ENCODE assay signal across 13 cellular contexts in genomic region chr2:226063704-226064390, GRCh38.
DNase-seq lines count a peak whose midpoint lies in the region; ATAC-seq, FAIRE-seq and TF ChIP-seq lines count a peak whose summit lies in the region.
"Had no signal": no experiment of that assay in that cellular context is flagged by ENCODE, and none has a peak within 500 bp of the region (broad histone marks: within the 10 kb centered on the region; RNA-seq: fewer than 3 reads in every experiment).

No MANE protein-coding gene starts in this region.

- no peaks in the 10 kb centered on the region for H3K27me3 ChIP-seq in RWPE2 (ENCODE audit: insufficient read depth, poor library complexity, severe bottlenecking)
- H3K27me3 ChIP-seq in smooth muscle cell (ENCODE audit: low read depth), result no peaks in the 10 kb centered on the region
- H3K27me3 ChIP-seq in H9 (ENCODE audit: insufficient read depth, low read length), result no peaks in the 10 kb centered on the region
- H3K27me3 ChIP-seq: spleen had no signal

- no peak overlapping the region for H3K23ac ChIP-seq in H9 (ENCODE audit: insufficient read length, low read depth, low read length)

- no peak overlapping the region for H3K4me3 ChIP-seq in RWPE2 (ENCODE audit: severe bottlenecking)
- no peak overlapping the region for H3K4me3 ChIP-seq in fibroblast of mammary gland (ENCODE audit: control insufficient read depth, low read depth, low read length)
- no peak overlapping the region for H3K4me3 ChIP-seq in smooth muscle cell
- H3K4me3 ChIP-seq: spleen had no signal

- no peak overlapping the region for H2BK15ac ChIP-seq in H9 (ENCODE audit: low read depth, low read length)

- H4K20me1 ChIP-seq in smooth muscle cell (ENCODE audit: low read depth) (no peaks in the 10 kb centered on the region), H9 (ENCODE audit: control insufficient read depth, insufficient read depth, insufficient read length) (no peaks in the 10 kb centered on the region)

- peak; percentile 81 for FAIRE-seq in H54 (lab: Jason Lieb, UNC)
- FAIRE-seq: endometrium had no signal

- H3K27me3 Mint-ChIP-seq in H9 (ENCODE audit: low read depth), result no peaks in the 10 kb centered on the region
- H3K27me3 Mint-ChIP-seq: CD8-positive, alpha-beta memory T cell had no signal

- no peaks in the 10 kb centered on the region for H3K79me1 ChIP-seq in H9 (ENCODE audit: insufficient read depth, low read depth, low read length, poor library complexity, severe bottlenecking)

- H2BK12ac ChIP-seq in H9 (ENCODE audit: insufficient read length, low read depth, low read length), result no peak overlapping the region

- H2BK5ac ChIP-seq in H9 (ENCODE audit: insufficient read length, low read length), result no peak overlapping the region

- no peak overlapping the region for H2BK120ac ChIP-seq in H9 (ENCODE audit: low read depth, low read length, poor library complexity, severe bottlenecking)

- peaks cover 22% of the 10 kb centered on the region for H3K4me1 ChIP-seq in RWPE2 (ENCODE audit: insufficient read depth, poor library complexity, severe bottlenecking)
- H3K4me1 ChIP-seq in smooth muscle cell (ENCODE audit: low read depth), result no peaks in the 10 kb centered on the region
- peaks cover 4% of the 10 kb centered on the region; the same call in 1 of the 2 replicates for H3K4me1 ChIP-seq in H9 (ENCODE audit: insufficient read depth, low read length)
- H3K4me1 ChIP-seq: spleen had no signal

- H3K27ac ChIP-seq in RWPE2 (ENCODE audit: poor library complexity, severe bottlenecking) (peak overlapping the region; percentile 99), smooth muscle cell (ENCODE audit: low read depth) (peak overlapping the region; percentile 17), H9 (ENCODE audit: insufficient read length, low read depth, low read length) (no peak overlapping the region)
- H3K27ac ChIP-seq: spleen had no signal

- no peak overlapping the region; a peak in 1 of 7 replicates for H3K27ac Mint-ChIP-seq in H9
- H3K27ac Mint-ChIP-seq: activated CD8-positive, alpha-beta T cell treated with anti-CD3 and anti-CD28 coated beads, Interleukin-2, amount 10 ng/mL, durations not matched to agents 7 days and 5 days; activated T-helper 2 cell treated with anti-CD3 and anti-CD28 coated beads, Interferon-gamma antibody, Interleukin-2, Interleukin-4, amounts not matched to agents 10 μg/mL and 5 μg/mL and 100 μg/mL, durations not matched to agents 14 hours and 24 hours and 36 hours; CD8-positive, alpha-beta memory T cell had no signal

- H4K5ac ChIP-seq in H9 (ENCODE audit: insufficient read length, low read depth, low read length), result no peak overlapping the region

- no peak overlapping the region for H2BK20ac ChIP-seq in H9 (ENCODE audit: low read depth, low read length, poor library complexity, severe bottlenecking)

- no peak overlapping the region for H2AK5ac ChIP-seq in H9 (ENCODE audit: insufficient read length, low read length)

- H3T11ph ChIP-seq in H9 (ENCODE audit: low read length), result no peak overlapping the region

- no peak overlapping the region for H3K18ac ChIP-seq in H9 (ENCODE audit: insufficient read length, low read depth, low read length)

- H3K4me1 Mint-ChIP-seq in H9, result peaks cover 7 to 12% of the 10 kb centered on the region in 2 experiments
- H3K4me1 Mint-ChIP-seq: CD8-positive, alpha-beta memory T cell had no signal

- H3K14ac ChIP-seq in H9 (ENCODE audit: insufficient read depth, low read length), result no peak overlapping the region

- H3K4me3 Mint-ChIP-seq in H9, result no peak overlapping the region
- H3K4me3 Mint-ChIP-seq: activated CD8-positive, alpha-beta T cell treated with anti-CD3 and anti-CD28 coated beads, Interleukin-2, amount 10 ng/mL, durations not matched to agents 7 days and 5 days; CD8-positive, alpha-beta memory T cell had no signal

- WGBS in smooth muscle cell (ENCODE audit: low lambda C conversion rate), result 64% methylated on average over 3 of the region's 3 CpGs
- WGBS in H9 (ENCODE audit: extremely low coverage, insufficient read length, low lambda C conversion rate), result no CpG with 5 or more reads among the region's 3 CpGs

- H3K79me2 ChIP-seq in smooth muscle cell (ENCODE audit: low read depth), result no peaks in the 10 kb centered on the region
- H3K79me2 ChIP-seq in H9 (ENCODE audit: insufficient read depth, low read length), result no peaks in the 10 kb centered on the region

- no peaks in the 10 kb centered on the region for H3K23me2 ChIP-seq in H9 (ENCODE audit: insufficient read length, low read depth, low read length, poor library complexity, severe bottlenecking)

- TF ChIP-seq POLR2A in H54 (IDR thresholded peaks at IDR 0.05; ENCODE audit: low read depth, low read length), result no peak

- TF ChIP-seq CTCF in RWPE2 (IDR thresholded peaks at IDR 0.05; ENCODE audit: poor library complexity, severe bottlenecking), result no peak
- TF ChIP-seq CTCF in fibroblast of mammary gland (conservative IDR thresholded peaks at IDR 0.05; ENCODE audit: control insufficient read depth, insufficient read depth, low read depth, low read length), result no peak
- TF ChIP-seq CTCF in smooth muscle cell (IDR thresholded peaks at IDR 0.05; ENCODE audit: borderline replicate concordance, insufficient read depth, poor library complexity, severe bottlenecking), result no peak
- no peak for TF ChIP-seq CTCF in H9 (conservative IDR thresholded peaks at IDR 0.05)

- H3K9me3 Mint-ChIP-seq in H9, result no peaks in the 10 kb centered on the region
- H3K9me3 Mint-ChIP-seq: activated T-helper 2 cell treated with anti-CD3 and anti-CD28 coated beads, Interferon-gamma antibody, Interleukin-2, Interleukin-4, amounts not matched to agents 10 μg/mL and 5 μg/mL and 100 μg/mL, durations not matched to agents 14 hours and 24 hours and 36 hours; CD8-positive, alpha-beta memory T cell had no signal

- H3K36me3 Mint-ChIP-seq in H9 (ENCODE audit: insufficient read depth in 1 of 3, low read depth in 3 of 3), result no peaks in the 10 kb centered on the region
- H3K36me3 Mint-ChIP-seq: CD8-positive, alpha-beta memory T cell had no signal

- H3F3A ChIP-seq in smooth muscle cell (ENCODE audit: low read depth), result no peaks in the 10 kb centered on the region

- H2AFZ ChIP-seq in smooth muscle cell (ENCODE audit: low read depth), result no peak overlapping the region
- no peak overlapping the region for H2AFZ ChIP-seq in H9 (ENCODE audit: low read length)

- H3K56ac ChIP-seq in H9 (ENCODE audit: insufficient read length, low read depth, low read length), result no peak overlapping the region

- DNase-seq in H54 (ENCODE audit: insufficient read length, low spot score) (no peak), RWPE2 (ENCODE audit: low spot score) (peak; percentile 83), fibroblast of mammary gland (ENCODE audit: low read depth) (peak; percentile 85), smooth muscle cell (lab: John Stamatoyannopoulos, UW; ENCODE audit: unreplicated experiment) (no peak), H9 (no peak)
- no peak for DNase-seq in NK-92 treated with Interleukin-12 subunit alpha and Interleukin-12 subunit beta, amount 100 ng/mL, for 24 hours (lab: John Stamatoyannopoulos, UW)
- DNase-seq: activated CD8-positive, alpha-beta T cell treated with anti-CD3 and anti-CD28 coated beads, Interleukin-2, amount 10 ng/mL, durations not matched to agents 7 days and 5 days; CD8-positive, alpha-beta memory T cell; NCI-H524; spleen had no signal

- no peak overlapping the region for H4K91ac ChIP-seq in H9 (ENCODE audit: insufficient read length, low read depth, low read length)

- H3K4ac ChIP-seq in H9 (ENCODE audit: low read depth, low read length), result no peak overlapping the region

- H3K4me2 ChIP-seq in smooth muscle cell (no peak overlapping the region), H9 (ENCODE audit: insufficient read depth, insufficient read length, low read length) (no peak overlapping the region)

- H3K9ac ChIP-seq in smooth muscle cell (ENCODE audit: low read depth), result no peak overlapping the region
- H3K9ac ChIP-seq in H9 (ENCODE audit: extremely low read depth, insufficient read length, low read length), result no peak overlapping the region

- peak; percentile 99 for ATAC-seq in RWPE2 (ENCODE audit: low read depth)
- ATAC-seq in GM19395 (IDR thresholded peaks at IDR 0.05; ENCODE audit: unreplicated experiment), result no peak
- ATAC-seq: activated CD8-positive, alpha-beta T cell treated with anti-CD3 and anti-CD28 coated beads, Interleukin-2, amount 10 ng/mL, durations not matched to agents 7 days and 5 days had no signal

- H3K9me3 ChIP-seq in RWPE2 (ENCODE audit: severe bottlenecking) (no peaks in the 10 kb centered on the region), smooth muscle cell (replicated peaks; ENCODE audit: low read depth) (no peaks in the 10 kb centered on the region), H9 (ENCODE audit: control insufficient read depth, low read depth, low read length) (no peaks in the 10 kb centered on the region)
- H3K9me3 ChIP-seq: spleen had no signal

- H4K8ac ChIP-seq in H9 (replicated peaks; ENCODE audit: insufficient read length, low read depth, low read length), result no peak overlapping the region

- no peaks in the 10 kb centered on the region; the same call in 1 of the 2 replicates for H3K36me3 ChIP-seq in RWPE2 (ENCODE audit: low read depth)
- H3K36me3 ChIP-seq in smooth muscle cell (ENCODE audit: low read depth), result no peaks in the 10 kb centered on the region
- H3K36me3 ChIP-seq: spleen had no signal

Comparison
In these comparisons a context has a peak if more than half of its experiments do, and no peak if none do; other contexts are left out.
1. DNase-seq: peak in RWPE2 (single experiment) and fibroblast of mammary gland (single experiment); none in H54 (single experiment), smooth muscle cell (single experiment), NK-92 treated with Interleukin-12 subunit alpha and Interleukin-12 subunit beta, amount 100 ng/mL, for 24 hours (single experiment) and H9 (single experiment).